In genomic region chr2:43407826-43408783, GRCh38 we compare ENCODE assay signal across 1 cellular context.
TF ChIP-seq lines count a peak whose summit lies in the region.

No MANE protein-coding gene starts in this region.

TF ChIP-seq in GM12878, 131 proteins besides CTCF, POLR2A, EP300 and RAD21 (continued from another document and continues in another):
- TF ChIP-seq ZNF592 (IDR thresholded peaks at IDR 0.05) (peak; percentile 79; the same call in 1 of the 2 replicates), CREB1 (IDR thresholded peaks at IDR 0.05; ENCODE audit: low read depth) (peak; percentile 75), NFIC (IDR thresholded peaks at IDR 0.05; ENCODE audit: low read depth, low read length) (peak; percentile 80), RUNX3 (IDR thresholded peaks at IDR 0.05; ENCODE audit: low read length) (peak; percentile 80), IKZF2 (IDR thresholded peaks at IDR 0.05) (peak; percentile 67; a peak in 2 of 4 replicates), SMC3 (IDR thresholded peaks at IDR 0.05; ENCODE audit: borderline replicate concordance, low read length) (no peak), E2F8 (IDR thresholded peaks at IDR 0.05; ENCODE audit: low read depth, partially characterized antibody) (no peak), STAT3 (IDR thresholded peaks at IDR 0.05; ENCODE audit: low read depth, low read length) (no peak), SKIL (IDR thresholded peaks at IDR 0.05; ENCODE audit: low read depth, poor library complexity, severe bottlenecking) (peak; percentile 56), ZBED1 (IDR thresholded peaks at IDR 0.05; ENCODE audit: borderline replicate concordance) (0 out of 2 replicates have a peak, but pooled peaks have one; percentile 43), EED (IDR thresholded peaks at IDR 0.05; ENCODE audit: low read depth) (peak; percentile 39; the same call in 1 of the 2 replicates), DPF2 (IDR thresholded peaks at IDR 0.05) (peak; percentile 77; the same call in 1 of the 2 replicates), ZNF24 (IDR thresholded peaks at IDR 0.05) (peak; percentile 60), NR2F1 (conservative IDR thresholded peaks at IDR 0.05) (peak; percentile 33; the same call in 1 of the 2 replicates), NFXL1 (IDR thresholded peaks at IDR 0.05; ENCODE audit: borderline replicate concordance) (no peak), MEF2A (IDR thresholded peaks at IDR 0.05; ENCODE audit: insufficient read depth, low read depth, low read length) (peak; percentile 34; the same call in 1 of the 2 replicates), BCL11A (IDR thresholded peaks at IDR 0.05; ENCODE audit: low read depth, low read length) (peak; percentile 90), SPI1 (IDR thresholded peaks at IDR 0.05; ENCODE audit: borderline replicate concordance, insufficient read depth, low read depth, low read length) (peak; percentile 87), ATF7 (IDR thresholded peaks at IDR 0.05; ENCODE audit: low read depth) (peak; percentile 93), CREM (IDR thresholded peaks at IDR 0.05; ENCODE audit: low read depth) (peak; percentile 69; the same call in 1 of the 2 replicates), BMI1 (IDR thresholded peaks at IDR 0.05; ENCODE audit: borderline replicate concordance) (peak; percentile 58; the same call in 1 of the 2 replicates), YBX1 (IDR thresholded peaks at IDR 0.05) (no peak), CBX5 (IDR thresholded peaks at IDR 0.05; ENCODE audit: low read depth) (no peak), PRDM15 (CRISPR knock-in tag; IDR thresholded peaks at IDR 0.05) (no peak), PAX8 (IDR thresholded peaks at IDR 0.05) (no peak), MTA2 (IDR thresholded peaks at IDR 0.05; ENCODE audit: low read depth) (peak; percentile 99), ETV6 (conservative IDR thresholded peaks at IDR 0.05 in 1 of 2, IDR thresholded peaks at IDR 0.05 in 1 of 2; ENCODE audit: borderline replicate concordance in 1 of 2, low read depth in 1 of 2) (peak in 1 of 2 experiments; percentile 7; a peak in 1 of 4 replicates), MEF2B (IDR thresholded peaks at IDR 0.05; ENCODE audit: partially characterized antibody, poor library complexity, severe bottlenecking) (peak; percentile 66), JUNB (IDR thresholded peaks at IDR 0.05) (peak; percentile 54; the same call in 1 of the 2 replicates), MXI1 (IDR thresholded peaks at IDR 0.05; ENCODE audit: low read depth, low read length) (no peak; the same call in 1 of the 2 replicates), ZBTB11 (CRISPR knock-in tag; IDR thresholded peaks at IDR 0.05) (no peak), IRF4 (IDR thresholded peaks at IDR 0.05; ENCODE audit: low read depth, low read length) (peak; percentile 48; the same call in 1 of the 2 replicates), IKZF1 (conservative IDR thresholded peaks at IDR 0.05) (peak; percentile 37; the same call in 1 of the 2 replicates), FOXM1 (IDR thresholded peaks at IDR 0.05; ENCODE audit: low read depth, low read length) (peak; percentile 62; the same call in 1 of the 2 replicates)
- TF ChIP-seq, protein P1, sequence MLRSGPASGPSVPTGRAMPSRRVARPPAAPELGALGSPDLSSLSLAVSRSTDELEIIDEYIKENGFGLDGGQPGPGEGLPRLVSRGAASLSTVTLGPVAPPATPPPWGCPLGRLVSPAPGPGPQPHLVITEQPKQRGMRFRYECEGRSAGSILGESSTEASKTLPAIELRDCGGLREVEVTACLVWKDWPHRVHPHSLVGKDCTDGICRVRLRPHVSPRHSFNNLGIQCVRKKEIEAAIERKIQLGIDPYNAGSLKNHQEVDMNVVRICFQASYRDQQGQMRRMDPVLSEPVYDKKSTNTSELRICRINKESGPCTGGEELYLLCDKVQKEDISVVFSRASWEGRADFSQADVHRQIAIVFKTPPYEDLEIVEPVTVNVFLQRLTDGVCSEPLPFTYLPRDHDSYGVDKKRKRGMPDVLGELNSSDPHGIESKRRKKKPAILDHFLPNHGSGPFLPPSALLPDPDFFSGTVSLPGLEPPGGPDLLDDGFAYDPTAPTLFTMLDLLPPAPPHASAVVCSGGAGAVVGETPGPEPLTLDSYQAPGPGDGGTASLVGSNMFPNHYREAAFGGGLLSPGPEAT (IDR thresholded peaks at IDR 0.05; ENCODE audit: low read depth): peak; percentile 68; the same call in 1 of the 2 replicates
- TF ChIP-seq, protein P2, sequence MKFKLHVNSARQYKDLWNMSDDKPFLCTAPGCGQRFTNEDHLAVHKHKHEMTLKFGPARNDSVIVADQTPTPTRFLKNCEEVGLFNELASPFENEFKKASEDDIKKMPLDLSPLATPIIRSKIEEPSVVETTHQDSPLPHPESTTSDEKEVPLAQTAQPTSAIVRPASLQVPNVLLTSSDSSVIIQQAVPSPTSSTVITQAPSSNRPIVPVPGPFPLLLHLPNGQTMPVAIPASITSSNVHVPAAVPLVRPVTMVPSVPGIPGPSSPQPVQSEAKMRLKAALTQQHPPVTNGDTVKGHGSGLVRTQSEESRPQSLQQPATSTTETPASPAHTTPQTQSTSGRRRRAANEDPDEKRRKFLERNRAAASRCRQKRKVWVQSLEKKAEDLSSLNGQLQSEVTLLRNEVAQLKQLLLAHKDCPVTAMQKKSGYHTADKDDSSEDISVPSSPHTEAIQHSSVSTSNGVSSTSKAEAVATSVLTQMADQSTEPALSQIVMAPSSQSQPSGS (IDR thresholded peaks at IDR 0.05; ENCODE audit: low read length): peak; percentile 76
- TF ChIP-seq, protein P3, sequence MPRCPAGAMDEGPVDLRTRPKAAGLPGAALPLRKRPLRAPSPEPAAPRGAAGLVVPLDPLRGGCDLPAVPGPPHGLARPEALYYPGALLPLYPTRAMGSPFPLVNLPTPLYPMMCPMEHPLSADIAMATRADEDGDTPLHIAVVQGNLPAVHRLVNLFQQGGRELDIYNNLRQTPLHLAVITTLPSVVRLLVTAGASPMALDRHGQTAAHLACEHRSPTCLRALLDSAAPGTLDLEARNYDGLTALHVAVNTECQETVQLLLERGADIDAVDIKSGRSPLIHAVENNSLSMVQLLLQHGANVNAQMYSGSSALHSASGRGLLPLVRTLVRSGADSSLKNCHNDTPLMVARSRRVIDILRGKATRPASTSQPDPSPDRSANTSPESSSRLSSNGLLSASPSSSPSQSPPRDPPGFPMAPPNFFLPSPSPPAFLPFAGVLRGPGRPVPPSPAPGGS (IDR thresholded peaks at IDR 0.05; ENCODE audit: borderline replicate concordance, insufficient read depth, low read depth, low read length, poor library complexity, severe bottlenecking): peak; percentile 30
- TF ChIP-seq, protein P4, sequence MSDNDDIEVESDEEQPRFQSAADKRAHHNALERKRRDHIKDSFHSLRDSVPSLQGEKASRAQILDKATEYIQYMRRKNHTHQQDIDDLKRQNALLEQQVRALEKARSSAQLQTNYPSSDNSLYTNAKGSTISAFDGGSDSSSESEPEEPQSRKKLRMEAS (IDR thresholded peaks at IDR 0.05; ENCODE audit: low read depth, low read length): no peak
